ENCODE assay signal across 8 cellular contexts in the genomic region with DNA sequence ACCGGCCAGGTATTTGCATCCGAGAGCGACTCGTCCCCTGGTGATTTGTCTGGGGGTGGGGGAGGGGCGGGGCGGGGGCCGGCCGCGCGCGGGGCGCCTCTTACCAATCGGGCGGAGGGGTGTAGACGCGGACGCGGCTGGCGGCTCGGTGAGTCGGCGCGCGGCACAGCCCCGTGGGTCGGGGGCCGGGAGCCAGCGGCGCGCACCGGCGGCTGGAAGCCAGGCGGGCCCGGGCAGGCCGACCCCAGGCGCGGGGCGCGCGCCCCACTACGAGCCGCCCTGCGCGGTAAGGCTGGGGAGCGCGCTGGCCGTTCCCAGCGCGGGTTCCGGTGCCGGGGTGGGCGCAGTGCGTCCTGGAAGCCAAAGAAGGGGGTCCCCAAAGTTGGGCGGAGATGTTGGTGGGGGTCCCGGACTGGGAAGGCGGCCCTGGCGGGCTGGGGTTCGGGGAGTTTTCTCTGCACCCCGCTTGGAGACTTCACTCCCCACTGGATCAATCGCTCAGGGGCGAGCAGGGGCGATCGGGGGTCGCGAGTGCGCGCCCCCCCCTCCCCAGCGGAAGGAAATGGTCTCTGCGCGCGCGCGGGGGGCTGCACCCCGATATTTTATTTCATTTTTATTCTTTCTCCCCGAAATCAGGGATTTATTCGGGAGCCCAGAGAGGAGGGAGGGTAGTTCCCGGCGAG. TPM values are rescaled to one million over a fixed set of nuclear protein-coding genes. Genes with fewer than 3 reads are reported as not detected.
DNase-seq lines count a peak whose midpoint lies in the region; ATAC-seq, FAIRE-seq and TF ChIP-seq lines count a peak whose summit lies in the region.

A gene with protein sequence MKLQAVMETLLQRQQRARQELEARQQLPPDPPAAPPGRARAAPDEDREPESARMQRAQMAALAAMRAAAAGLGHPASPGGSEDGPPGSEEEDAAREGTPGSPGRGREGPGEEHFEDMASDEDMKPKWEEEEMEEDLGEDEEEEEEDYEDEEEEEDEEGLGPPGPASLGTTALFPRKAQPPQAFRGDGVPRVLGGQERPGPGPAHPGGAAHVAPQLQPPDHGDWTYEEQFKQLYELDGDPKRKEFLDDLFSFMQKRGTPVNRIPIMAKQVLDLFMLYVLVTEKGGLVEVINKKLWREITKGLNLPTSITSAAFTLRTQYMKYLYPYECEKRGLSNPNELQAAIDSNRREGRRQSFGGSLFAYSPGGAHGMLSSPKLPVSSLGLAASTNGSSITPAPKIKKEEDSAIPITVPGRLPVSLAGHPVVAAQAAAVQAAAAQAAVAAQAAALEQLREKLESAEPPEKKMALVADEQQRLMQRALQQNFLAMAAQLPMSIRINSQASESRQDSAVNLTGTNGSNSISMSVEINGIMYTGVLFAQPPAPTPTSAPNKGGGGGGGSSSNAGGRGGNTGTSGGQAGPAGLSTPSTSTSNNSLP (plus strand): TSS at position 124 of the 683 bp plus-strand sequence. CDS start 3,494 bp downstream, outside the sequence.

- TF ChIP-seq CTCF in A673 (conservative IDR thresholded peaks at IDR 0.05; ENCODE audit: low read depth, low read length) = no peak
- no peak for TF ChIP-seq CTCF in fibroblast of villous mesenchyme (IDR thresholded peaks at IDR 0.05; ENCODE audit: insufficient read depth, low read depth, low read length)
- no peak for TF ChIP-seq CTCF in omental fat pad (IDR thresholded peaks at IDR 0.05)

- H3K27me3 ChIP-seq in A673 (replicated peaks; ENCODE audit: insufficient read depth, low read depth, low read length, poor library complexity) = no peaks in the 10 kb centered on the region

- H3K4me3 ChIP-seq in A673 (ENCODE audit: low read depth, low read length, poor library complexity, severe bottlenecking) (peak within 1 kb of the TSS; percentile 97), fibroblast of villous mesenchyme (ENCODE audit: low read depth, low read length) (peak within 1 kb of the TSS; percentile 91)

- TF ChIP-seq POLR2A in GM12891 (IDR thresholded peaks at IDR 0.05; ENCODE audit: low read depth, low read length) = no peak

- intact Hi-C loops in A673 (cut with micrococcal nuclease; ENCODE audit: unreplicated experiment) = loop anchor here (1.0 kb wide), 1 partner anchor 56 kb away; no protein-coding TSS in a partner anchor

- peaks cover 6% of the 10 kb centered on the region for H3K36me3 ChIP-seq in A673 (ENCODE audit: insufficient read depth, low read length, poor library complexity, severe bottlenecking)

- peaks cover 13% of the 10 kb centered on the region for H3K4me1 ChIP-seq in A673 (ENCODE audit: insufficient read depth, low read length, poor library complexity, severe bottlenecking)

- peak within 1 kb of the TSS; percentile 92 for H3K27ac ChIP-seq in A673 (ENCODE audit: low read depth, low read length, poor library complexity, severe bottlenecking)

- peak; percentile 30 for ATAC-seq in HG03135 (IDR thresholded peaks at IDR 0.05; ENCODE audit: unreplicated experiment)
- ATAC-seq in omental fat pad (ENCODE audit: low FRiP score) = peak; percentile 60

- BruUV-seq in A673 (replicated peaks; lab: Mats Ljungman, UMichigan) = no TSS peak

- peak; percentile 75 for DNase-seq in A673 (ENCODE audit: low spot score)
- DNase-seq in GM12891 (ENCODE audit: insufficient read length, low spot score) = no peak
- DNase-seq in UCSD-AML1 (lab: John Stamatoyannopoulos, UW; ENCODE audit: unreplicated experiment) = peak; percentile 80
- no peak for DNase-seq in fibroblast of villous mesenchyme (ENCODE audit: low read depth)
- DNase-seq in omental fat pad (ENCODE audit: low spot score) = no peak
- no peak for DNase-seq in stimulated activated CD8-positive, alpha-beta memory T cell treated with anti-CD3 and anti-CD28 coated beads, Interleukin-4, amount 100 ng/mL, for 48 hours
- DNase-seq in KBM-7 = no peak

- POLR2A ChIA-PET in A673 (lab: Charles Lee; ENCODE audit: low non-redundant PET) = no interaction called here

- no peaks in the 10 kb centered on the region for H3K9me3 ChIP-seq in A673 (ENCODE audit: low read depth, low read length, poor library complexity, severe bottlenecking)

- peak; percentile 88 for FAIRE-seq in GM12891 (lab: Jason Lieb, UNC)

- CTCF ChIA-PET in A673 (lab: Charles Lee) = no interaction called here

- in situ Hi-C loops in KBM-7 (cut with MboI; ENCODE audit: low pct_unique_long_range_greater_than_20kb, low sequenced_read_pairs) = no loop called here

TF ChIP-seq in GM12891, 5 proteins besides CTCF, POLR2A, EP300 and RAD21:
- no peak; the same call in 1 of the 2 replicates for TF ChIP-seq POLR2AphosphoS5 (IDR thresholded peaks at IDR 0.05; ENCODE audit: low read depth, low read length)
- TF ChIP-seq SPI1 (IDR thresholded peaks at IDR 0.05; ENCODE audit: low read depth, low read length) = no peak
- no peak for TF ChIP-seq PAX5 (IDR thresholded peaks at IDR 0.05; ENCODE audit: insufficient read depth, low read length, severe bottlenecking)
- no peak for TF ChIP-seq POU2F2 (IDR thresholded peaks at IDR 0.05; ENCODE audit: low read depth, low read length)
- TF ChIP-seq TAF1 (IDR thresholded peaks at IDR 0.05; ENCODE audit: low read depth, low read length) = no peak

RNA-seq across cellular contexts. Expression of the gene that starts here (rescaled TPM):
- 19.6 and 26.3 TPM in 2 replicates for total RNA-seq in A673 (2021)
- polyA plus RNA-seq in GM12891 (2012; ENCODE audit: low read depth, missing spikeins) = 24.1 TPM
- 39.3 and 45.8 TPM in 2 replicates for total RNA-seq in fibroblast of villous mesenchyme
- total RNA-seq in omental fat pad = 10 to 100 TPM in 2 of 4 donors, 1 to 10 TPM in 2; 3.7 to 15.1 (median 7.7) TPM

Comparison
In these comparisons a context has a peak if more than half of its experiments do, and no peak if none do; other contexts are left out.
1. DNase-seq: peak in A673 (single experiment) and UCSD-AML1 (single experiment); none in GM12891 (single experiment), fibroblast of villous mesenchyme (single experiment), omental fat pad (single experiment), stimulated activated CD8-positive, alpha-beta memory T cell treated with anti-CD3 and anti-CD28 coated beads, Interleukin-4, amount 100 ng/mL, for 48 hours (single experiment) and KBM-7 (single experiment).